In genomic region chr3:73094127-73094526, GRCh38 we compare ENCODE assay signal across 8 cellular contexts. TPM values are rescaled to one million over a fixed set of nuclear protein-coding genes. Genes with fewer than 3 reads are reported as not detected.
DNase-seq lines count a peak whose midpoint lies in the region; ATAC-seq and TF ChIP-seq lines count a peak whose summit lies in the region.

No MANE protein-coding gene starts in this region.

- H3K27me3 ChIP-seq in Loucy (ENCODE audit: insufficient read depth, low read length, poor library complexity, severe bottlenecking) (no peaks in the 10 kb centered on the region), adipocyte (replicated peaks; ENCODE audit: control insufficient read depth, insufficient read depth, low read length) (peaks cover 3% of the 10 kb centered on the region), ascending aorta (no peaks in the 10 kb centered on the region)

- peaks cover 26% of the 10 kb centered on the region for H3K4me1 ChIP-seq in Loucy (ENCODE audit: insufficient read depth, low read length, poor library complexity, severe bottlenecking)
- no peaks in the 10 kb centered on the region for H3K4me1 ChIP-seq in adipocyte (ENCODE audit: control insufficient read depth, insufficient read depth, low read length)
- H3K4me1 ChIP-seq in ascending aorta: no peaks in the 10 kb centered on the region

- H3K4me3 ChIP-seq in Loucy (ENCODE audit: low read length, poor library complexity, severe bottlenecking) (peak overlapping the region; percentile 39), adipocyte (ENCODE audit: low read length) (no peak overlapping the region), retinal pigment epithelial cell (ENCODE audit: low read length) (no peak overlapping the region), ascending aorta (no peak overlapping the region)

- no peak for ATAC-seq in HG03460 (IDR thresholded peaks at IDR 0.05; ENCODE audit: unreplicated experiment)

- H3K9me3 ChIP-seq in Loucy (ENCODE audit: insufficient read depth, low read depth, low read length) (no peaks in the 10 kb centered on the region), adipocyte (ENCODE audit: control insufficient read depth, low read length) (peaks cover 6% of the 10 kb centered on the region), ascending aorta (no peaks in the 10 kb centered on the region)

- intact Hi-C loops in ascending aorta (cut with DNase I): no loop called here

- H3K9me2 ChIP-seq in Loucy (replicated peaks; ENCODE audit: low read depth, low read length): no peaks in the 10 kb centered on the region

- no peak overlapping the region for H3K27ac ChIP-seq in ascending aorta

- H4K20me1 ChIP-seq in Loucy (ENCODE audit: insufficient read depth, low read length, poor library complexity, severe bottlenecking): no peaks in the 10 kb centered on the region

- peak overlapping the region; percentile 68 for H3K4me2 ChIP-seq in Loucy (ENCODE audit: low read depth, low read length, poor library complexity, severe bottlenecking)

- no peaks in the 10 kb centered on the region for H3K79me2 ChIP-seq in Loucy (ENCODE audit: insufficient read depth, low read length)

- no peaks in the 10 kb centered on the region for H3F3A ChIP-seq in Loucy (ENCODE audit: low read depth)

- H3K36me3 ChIP-seq in Loucy (ENCODE audit: insufficient read depth, low read length) (no peaks in the 10 kb centered on the region), adipocyte (ENCODE audit: control insufficient read depth, insufficient read depth, low read length, severe bottlenecking) (no peaks in the 10 kb centered on the region), ascending aorta (no peaks in the 10 kb centered on the region)

- TF ChIP-seq CTCF in Loucy (conservative IDR thresholded peaks at IDR 0.05; ENCODE audit: low read length) (peak; percentile 44; the same call in 1 of the 2 replicates), retinal pigment epithelial cell (conservative IDR thresholded peaks at IDR 0.05; ENCODE audit: low read depth, low read length) (peak; percentile 7), ascending aorta (IDR thresholded peaks at IDR 0.05) (no peak)

- peak; percentile 62 for DNase-seq in SIG-M5 treated with dmso at 0.1 percent for 504 hours (lab: John Stamatoyannopoulos, UW; ENCODE audit: unreplicated experiment)
- no peak for DNase-seq in SIG-M5 (lab: John Stamatoyannopoulos, UW)
- DNase-seq in adipocyte (ENCODE audit: low read depth): peak; percentile 15
- DNase-seq in retinal pigment epithelial cell (ENCODE audit: low read depth): no peak
- DNase-seq in ascending aorta (ENCODE audit: low spot score in 2 of 2): no peak
- no peak for DNase-seq in midbrain (lab: John Stamatoyannopoulos, UW)

- H2AFZ ChIP-seq in Loucy (ENCODE audit: low read length): no peak overlapping the region

- H3K9ac ChIP-seq in Loucy (ENCODE audit: low read depth, low read length, poor library complexity, severe bottlenecking) (no peak overlapping the region), adipocyte (ENCODE audit: low read length) (no peak overlapping the region)

RNA-seq across cellular contexts. Expression of gene EBLN2, which starts 32.7 kb away (rescaled TPM):
- total RNA-seq in ascending aorta: 0.53 TPM

Comparison
In these comparisons a context has a peak if more than half of its experiments do, and no peak if none do; other contexts are left out.
1. DNase-seq: peak in SIG-M5 treated with dmso at 0.1 percent for 504 hours (single experiment) and adipocyte (single experiment); none in SIG-M5 (single experiment), retinal pigment epithelial cell (single experiment), ascending aorta (0 of 2) and midbrain (single experiment).
2. CTCF ChIP-seq: peak in Loucy (single experiment) and retinal pigment epithelial cell (single experiment); none in ascending aorta (0 of 3).